ENCODE assay signal across 25 cellular contexts in genomic region chr4:3253808-3254207, GRCh38. TPM values are rescaled to one million over a fixed set of nuclear protein-coding genes. Genes with fewer than 3 reads are reported as not detected.
DNase-seq lines count a peak whose midpoint lies in the region; ATAC-seq, FAIRE-seq and TF ChIP-seq lines count a peak whose summit lies in the region.
"Had no signal": no experiment of that assay in that cellular context is flagged by ENCODE, and none has a peak within 500 bp of the region (broad histone marks: within the 10 kb centered on the region; RNA-seq: fewer than 3 reads in every experiment).

No MANE protein-coding gene starts in this region.

- peaks cover 8% of the 10 kb centered on the region; the same call in 1 of the 2 replicates for H4K20me1 ChIP-seq in K562 (replicated peaks; ENCODE audit: control insufficient read depth, insufficient read depth, low read length)

- peaks cover 3% of the 10 kb centered on the region for H3K4me1 Mint-ChIP-seq in progenitor cell of endocrine pancreas (ENCODE audit: low read depth)
- H3K4me1 Mint-ChIP-seq: activated naive CD4-positive, alpha-beta T cell treated with anti-CD3 and anti-CD28 coated beads, Interleukin-2, amount 50 U/mL, for 24 hours had no signal

- WGBS in K562 (ENCODE audit: insufficient coverage, low coverage, missing lambda C conversion rate), result 7% methylated on average over 12 of the region's 13 CpGs

- ATAC-seq in K562, result no peak
- ATAC-seq: esophagus mucosa; stimulated activated memory B cell treated with anti-CD40 and anti-IgM and Interleukin-4, amounts not matched to agents 10 μg/mL and 1 μg/mL and 100 μg/mL, for 72 hours had no signal

- POLR2A ChIA-PET in HEK293 (lab: Yijun Ruan, JAX) (no interaction called here), K562 (lab: Yijun Ruan, JAX) (no interaction called here)

- H3K9me3 ChIP-seq in HEK293 (ENCODE audit: control insufficient read depth, insufficient read depth, low read depth, low read length), result no peaks in the 10 kb centered on the region
- no peaks in the 10 kb centered on the region for H3K9me3 ChIP-seq in K562 (replicated peaks; ENCODE audit: control insufficient read depth, insufficient read depth, low read depth, low read length)
- no peaks in the 10 kb centered on the region for H3K9me3 ChIP-seq in kidney (ENCODE audit: control insufficient read depth in 1 of 2, low read length in 2 of 2)
- H3K9me3 ChIP-seq: thoracic aorta had no signal

- H3K9ac ChIP-seq in K562 (ENCODE audit: insufficient read depth in 1 of 2, low read depth in 2 of 2, low read length in 2 of 2) (no peak overlapping the region), kidney (ENCODE audit: low read length in 2 of 2) (no peak overlapping the region)

- H3K36me3 ChIP-seq in HEK293 (ENCODE audit: control insufficient read depth in 2 of 2, insufficient read depth in 1 of 2, low read length in 2 of 2) (no peaks in the 10 kb centered on the region), K562 (ENCODE audit: control insufficient read depth, insufficient read depth, low read length) (no peaks in the 10 kb centered on the region), kidney (ENCODE audit: control insufficient read depth in 1 of 2, insufficient read depth in 2 of 2, low read length in 2 of 2) (no peaks in the 10 kb centered on the region)
- H3K36me3 ChIP-seq: thoracic aorta had no signal

- no peaks in the 10 kb centered on the region for H3K9me1 ChIP-seq in K562 (ENCODE audit: control insufficient read depth, insufficient read depth, low read length)

- in situ Hi-C loops in K562 (cut with MboI), result no loop called here

- no peak for TF ChIP-seq RAD21 in K562 (CRISPR knock-in tag; conservative IDR thresholded peaks at IDR 0.05 in 1 of 2, IDR thresholded peaks at IDR 0.05 in 1 of 2)

- no peak overlapping the region for H2AFZ ChIP-seq in K562 (ENCODE audit: low read depth, low read length)

- H3K27ac ChIP-seq in HEK293 (ENCODE audit: extremely low read depth, low read depth, low read length), result no peak overlapping the region
- no peak overlapping the region for H3K27ac ChIP-seq in K562 (ENCODE audit: extremely low read depth, low read depth, low read length)
- no peak overlapping the region for H3K27ac ChIP-seq in kidney (ENCODE audit: low read depth in 2 of 2, low read length in 2 of 2)
- H3K27ac ChIP-seq: SK-N-MC, thoracic aorta had no signal

- FAIRE-seq in K562 (lab: Jason Lieb, UNC) (no peak), kidney (lab: Jason Lieb, UNC) (no peak)
- FAIRE-seq: astrocyte, H1, islet of Langerhans had no signal

- BruUV-seq in K562 (replicated peaks; lab: Mats Ljungman, UMichigan), result no TSS peak

- H3K79me2 ChIP-seq in K562 (ENCODE audit: control insufficient read depth, insufficient read depth, low read length), result no peaks in the 10 kb centered on the region

- peaks cover 2% of the 10 kb centered on the region for H3K36me3 Mint-ChIP-seq in progenitor cell of endocrine pancreas (ENCODE audit: insufficient read depth)
- H3K36me3 Mint-ChIP-seq: activated naive CD4-positive, alpha-beta T cell treated with anti-CD3 and anti-CD28 coated beads, Interleukin-2, amount 50 U/mL, for 24 hours had no signal

- H3K9me3 Mint-ChIP-seq in progenitor cell of endocrine pancreas (ENCODE audit: low read depth), result no peaks in the 10 kb centered on the region
- H3K9me3 Mint-ChIP-seq: activated naive CD4-positive, alpha-beta T cell treated with anti-CD3 and anti-CD28 coated beads, Interleukin-2, amount 50 U/mL, for 24 hours; CD4-positive, alpha-beta T cell; IgD-negative memory B cell; stimulated activated memory B cell treated with anti-CD40 and anti-IgM and Interleukin-4, amounts not matched to agents 10 μg/mL and 1 μg/mL and 100 μg/mL, for 72 hours; T-helper 2 cell treated with Interferon-gamma antibody and Interleukin-4, amounts not matched to agents 5 μg/mL and 100 μg/mL, for 36 hours had no signal

- no peak for TF ChIP-seq EP300 in K562 (IDR thresholded peaks at IDR 0.05; ENCODE audit: low read length)

- no peak overlapping the region for H3K4me2 ChIP-seq in K562 (ENCODE audit: insufficient read depth, low read length)

- no peak overlapping the region for H3K4me3 ChIP-seq in HEK293 (ENCODE audit: low read depth, low read length)
- H3K4me3 ChIP-seq in K562, result no peak overlapping the region
- H3K4me3 ChIP-seq in kidney (ENCODE audit: low read length in 2 of 2), result no peak overlapping the region
- H3K4me3 ChIP-seq: SK-N-MC, thoracic aorta had no signal

- H3K4me1 ChIP-seq in HEK293 (ENCODE audit: control insufficient read depth, insufficient read depth, low read length) (no peaks in the 10 kb centered on the region), K562 (replicated peaks in 1 of 2; ENCODE audit: control insufficient read depth in 2 of 2, insufficient read depth in 2 of 2, low read length in 2 of 2) (peaks cover 0 to 48% of the 10 kb centered on the region in 2 experiments; a peak in 2 of 5 replicates), kidney (ENCODE audit: control insufficient read depth in 1 of 2, insufficient read depth in 1 of 2, low read depth in 1 of 2, low read length in 2 of 2) (peaks cover 2 to 6% of the 10 kb centered on the region in 2 donors)

- DNase-seq in K562 (ENCODE audit: extremely low read depth in 1 of 4, low spot score in 3 of 4), result no peak
- peak; percentile 59 for DNase-seq in kidney
- DNase-seq in posterior vena cava (ENCODE audit: low spot score), result peak; percentile 52
- DNase-seq in NCI-H1694 (lab: John Stamatoyannopoulos, UW), result no peak
- DNase-seq in progenitor cell of endocrine pancreas (ENCODE audit: low spot score, unreplicated experiment), result no peak
- no peak for DNase-seq in H4 (ENCODE audit: low spot score)
- no peak for DNase-seq in NCI-H2107 (lab: John Stamatoyannopoulos, UW)
- DNase-seq: activated CD4-positive, alpha-beta T cell treated with anti-CD3 and anti-CD28 coated beads, Interleukin-2, amount 50 U/mL, for 4 hours; effector CD8-positive, alpha-beta T cell; foreskin melanocyte; mammary epithelial cell; NCI-H1417; NCI-H510A treated with DMSO at 0.1 percent for 48 hours had no signal

- no peak for TF ChIP-seq CTCF in HEK293 (tag by site-specific recombination; IDR thresholded peaks at IDR 0.05)
- no peak for TF ChIP-seq CTCF in K562 (IDR thresholded peaks at IDR 0.05 in 2 of 3, conservative IDR thresholded peaks at IDR 0.05 in 1 of 3; ENCODE audit: insufficient read depth in 2 of 3, low read depth in 1 of 3, low read length in 3 of 3)
- TF ChIP-seq CTCF in kidney (IDR thresholded peaks at IDR 0.05; ENCODE audit: borderline replicate concordance, extremely low read depth, insufficient read depth), result no peak
- TF ChIP-seq CTCF in progenitor cell of endocrine pancreas (IDR thresholded peaks at IDR 0.05; ENCODE audit: unreplicated experiment), result no peak

- no peaks in the 10 kb centered on the region for H3K27me3 Mint-ChIP-seq in progenitor cell of endocrine pancreas
- H3K27me3 Mint-ChIP-seq: activated naive CD4-positive, alpha-beta T cell treated with anti-CD3 and anti-CD28 coated beads, Interleukin-2, amount 50 U/mL, for 24 hours; CD4-positive, alpha-beta T cell; IgD-negative memory B cell; stimulated activated memory B cell treated with anti-CD40 and anti-IgM and Interleukin-4, amounts not matched to agents 10 μg/mL and 1 μg/mL and 100 μg/mL, for 72 hours had no signal

- intact Hi-C loops in K562 (cut with micrococcal nuclease) (no loop called here), kidney (cut with DNase I) (no loop called here), posterior vena cava (cut with DNase I) (no loop called here)

- no peak overlapping the region for H3K27ac Mint-ChIP-seq in progenitor cell of endocrine pancreas
- H3K27ac Mint-ChIP-seq: activated naive CD4-positive, alpha-beta T cell treated with anti-CD3 and anti-CD28 coated beads, Interleukin-2, amount 50 U/mL, for 24 hours; CD4-positive, alpha-beta T cell; IgD-negative memory B cell; stimulated activated memory B cell treated with anti-CD40 and anti-IgM and Interleukin-4, amounts not matched to agents 10 μg/mL and 1 μg/mL and 100 μg/mL, for 72 hours; T-helper 2 cell treated with Interferon-gamma antibody and Interleukin-4, amounts not matched to agents 5 μg/mL and 100 μg/mL, for 36 hours had no signal

- TF ChIP-seq POLR2A in K562 (conservative IDR thresholded peaks at IDR 0.05), result no peak

- H3K27me3 ChIP-seq in K562 (ENCODE audit: control insufficient read depth in 2 of 2, insufficient read depth in 2 of 2, low read length in 2 of 2), result peaks cover 24 to 57% of the 10 kb centered on the region in 2 experiments

- H3K4me3 Mint-ChIP-seq in progenitor cell of endocrine pancreas (ENCODE audit: low read depth), result no peak overlapping the region
- H3K4me3 Mint-ChIP-seq: activated naive CD4-positive, alpha-beta T cell treated with anti-CD3 and anti-CD28 coated beads, Interleukin-2, amount 50 U/mL, for 24 hours; CD4-positive, alpha-beta T cell; IgD-negative memory B cell; stimulated activated memory B cell treated with anti-CD40 and anti-IgM and Interleukin-4, amounts not matched to agents 10 μg/mL and 1 μg/mL and 100 μg/mL, for 72 hours; T-helper 2 cell treated with Interferon-gamma antibody and Interleukin-4, amounts not matched to agents 5 μg/mL and 100 μg/mL, for 36 hours had no signal

- CTCF ChIA-PET in HEK293 (lab: Yijun Ruan, JAX), result no interaction called here
- CTCF ChIA-PET in K562 (lab: Yijun Ruan, JAX; ENCODE audit: low intra/inter-chr PET ratio), result no interaction called here

RNA-seq across cellular contexts. Expression of gene MSANTD1, which starts 4.8 kb away (rescaled TPM):
- total RNA-seq in K562 (2011; cell fraction: chromatin; rRNA removed; ENCODE audit: low replicate concordance), result 0.37 and 1.5 TPM in 2 replicates
- total RNA-seq in K562 (2011; cell fraction: nucleolus; rRNA removed), result 0.53 and 1.0 TPM in 2 replicates
- 0.23 and 0.51 TPM in 2 replicates for total RNA-seq in K562 (2011; cell fraction: nucleoplasm; rRNA removed)
- total RNA-seq in K562 (2014; rRNA removed) (0.12 TPM in 1 of 2 replicates, not detected in the other), K562 (2014; rRNA removed; fragmentation: Illumina TruSeq; extraction: Trizol) (0.04 TPM in 1 of 2 replicates, not detected in the other), K562 (2015; rRNA removed; fragmentation: Illumina TruSeq; extraction: Trizol) (0.07 TPM in 1 of 2 replicates, not detected in the other), K562 (2021) (0.09 TPM in 1 of 2 replicates, not detected in the other), kidney (0.91 TPM), posterior vena cava (1 to 10 TPM in 1 of 2 donors, under 1 TPM in 1; 0.71 to 1.1 TPM), progenitor cell of endocrine pancreas (2.1 and 2.4 TPM in 2 replicates)
- polyA plus RNA-seq in K562 (2011; rRNA removed) (not detected in 2 replicates), K562 (2014; fragmentation: Illumina TruSeq; extraction: Trizol) (not detected in 2 replicates), K562 (2014; fragmentation: Nextera tagmentation; extraction: Ambion mirVana) (not detected), K562 (2014; rRNA removed) (not detected in 2 replicates), kidney (ENCODE audit: insufficient read depth, low read depth, low replicate concordance) (not detected)
- polyA plus RNA-seq in K562 (2011; cell fraction: cytosol; rRNA removed), result 0.01 and 0.09 TPM in 2 replicates
- 0.27 and 0.28 TPM in 2 replicates for polyA plus RNA-seq in K562 (2011; cell fraction: nucleus; rRNA removed)
- polyA plus RNA-seq in K562 (2012), result 0.05 and 0.29 TPM in 2 replicates
- not detected in 2 replicates for polyA minus RNA-seq in K562 (2011; rRNA and poly(A)+ RNA removed)
- polyA minus RNA-seq in K562 (2011; cell fraction: cytosol; rRNA and poly(A)+ RNA removed), result not detected in 2 replicates
- polyA minus RNA-seq in K562 (2011; cell fraction: nucleus; rRNA and poly(A)+ RNA removed), result 0.27 and 0.56 TPM in 2 replicates
- 0.19 and 1.3 TPM in 2 replicates for total RNA-seq in H4 (2014; rRNA removed; shearing (Covaris generic))
- polyA plus RNA-seq: IgD-negative memory B cell had no signal

RNA-seq across cellular contexts. Expression of gene RGS12, which starts 39.0 kb away (rescaled TPM):
- total RNA-seq in K562 (2011; cell fraction: chromatin; rRNA removed; ENCODE audit: low replicate concordance), result 25.8 and 36.7 TPM in 2 replicates
- total RNA-seq in K562 (2011; cell fraction: nucleolus; rRNA removed), result 16.2 and 16.6 TPM in 2 replicates
- total RNA-seq in K562 (2011; cell fraction: nucleoplasm; rRNA removed), result 13.2 and 16.0 TPM in 2 replicates
- total RNA-seq in K562 (2014; rRNA removed) (3.6 and 4.7 TPM in 2 replicates), K562 (2014; rRNA removed; fragmentation: Illumina TruSeq; extraction: Trizol) (5.7 and 6.4 TPM in 2 replicates), K562 (2015; rRNA removed; fragmentation: Illumina TruSeq; extraction: Trizol) (6.3 and 6.4 TPM in 2 replicates), K562 (2021) (6.8 and 8.8 TPM in 2 replicates), kidney (35.5 TPM), posterior vena cava (10 to 100 TPM; 18.7 to 19.5 TPM), progenitor cell of endocrine pancreas (102 and 106 TPM in 2 replicates)
- polyA plus RNA-seq in K562 (2011; rRNA removed) (4.3 and 5.8 TPM in 2 replicates), K562 (2014; fragmentation: Illumina TruSeq; extraction: Trizol) (5.5 and 6.4 TPM in 2 replicates), K562 (2014; fragmentation: Nextera tagmentation; extraction: Ambion mirVana) (under 1 TPM; 0.30 to 0.42 TPM), K562 (2014; rRNA removed) (4.2 and 5.1 TPM in 2 replicates), kidney (ENCODE audit: insufficient read depth, low read depth, low replicate concordance) (18.0 TPM)
- 2.0 and 3.4 TPM in 2 replicates for polyA plus RNA-seq in K562 (2011; cell fraction: cytosol; rRNA removed)
- 14.7 and 18.5 TPM in 2 replicates for polyA plus RNA-seq in K562 (2011; cell fraction: nucleus; rRNA removed)
- 8.1 and 12.4 TPM in 2 replicates for polyA plus RNA-seq in K562 (2012)
- polyA minus RNA-seq in K562 (2011; rRNA and poly(A)+ RNA removed), result 4.5 and 5.3 TPM in 2 replicates
- polyA minus RNA-seq in K562 (2011; cell fraction: cytosol; rRNA and poly(A)+ RNA removed), result 6.0 and 15.5 TPM in 2 replicates
- 16.2 and 16.4 TPM in 2 replicates for polyA minus RNA-seq in K562 (2011; cell fraction: nucleus; rRNA and poly(A)+ RNA removed)
- 13.6 and 16.6 TPM in 2 replicates for total RNA-seq in H4 (2014; rRNA removed; shearing (Covaris generic))

Comparison
In these comparisons a context has a peak if more than half of its experiments do, and no peak if none do; other contexts are left out.
1. DNase-seq: peak in kidney (single experiment) and posterior vena cava (single experiment); none in K562 (0 of 4), NCI-H1694 (single experiment), progenitor cell of endocrine pancreas (single experiment), H4 (single experiment) and NCI-H2107 (single experiment).